Comparison of ENCODE assay signal across 17 cellular contexts in the genomic region with DNA sequence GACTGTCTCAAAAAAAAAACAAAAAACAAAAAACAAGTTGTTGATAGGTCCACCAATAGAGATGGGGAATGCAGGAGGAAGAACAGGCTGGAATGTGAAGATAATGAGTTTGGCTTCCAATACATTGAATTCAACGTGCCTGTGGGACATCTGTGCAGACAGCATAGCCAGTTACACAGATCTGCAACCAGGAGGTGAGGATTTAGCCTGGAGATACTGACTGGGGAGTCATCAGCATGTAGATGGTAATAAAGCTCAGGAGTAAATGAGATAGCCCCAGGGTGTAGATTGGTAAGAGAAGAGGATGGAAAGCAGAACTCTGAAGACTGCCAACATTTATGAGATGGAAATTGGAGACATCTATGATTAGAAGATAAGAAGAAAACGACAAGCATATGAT.
"Had no signal": no experiment of that assay in that cellular context is flagged by ENCODE, and none has a peak within 500 bp of the region (broad histone marks: within the 10 kb centered on the region; RNA-seq: fewer than 3 reads in every experiment).

No MANE protein-coding gene starts in this region.

- DNase-seq: activated CD4-positive, CD25-positive, alpha-beta regulatory T cell treated with anti-CD3 and anti-CD28 coated beads, Interleukin-2, amount 50 U/mL, for 72 hours; activated gamma-delta T cell; activated T-cell treated with anti-CD3 and anti-CD28 coated beads, Interleukin-2, amount 50 U/mL, for 72 hours; dermis blood vessel endothelial cell; effector memory CD4-positive, alpha-beta T cell; esophagus squamous epithelium; heart right ventricle; immature natural killer cell; mesenchymal stem cell; sigmoid colon; spleen; stimulated activated CD4-positive, alpha-beta T cell treated with anti-CD3 and anti-CD28 coated beads, Interleukin-4, amount 100 ng/mL, for 4 hours; SW 1271 had no signal

- H3K27me3 ChIP-seq: cardiac muscle cell, esophagus squamous epithelium, heart right ventricle, sigmoid colon, spleen had no signal

- FAIRE-seq: endothelial cell of umbilical vein had no signal

- H3K9me3 ChIP-seq: esophagus squamous epithelium, heart right ventricle, sigmoid colon, spleen had no signal

- ATAC-seq: activated T-cell treated with anti-CD3 and anti-CD28 coated beads, Interleukin-2, amount 50 U/mL, for 72 hours; heart right ventricle; naive thymus-derived CD8-positive, alpha-beta T cell; stimulated activated memory B cell treated with anti-CD40 and anti-IgM and Interleukin-4, amounts not matched to agents 10 μg/mL and 1 μg/mL and 100 μg/mL, for 72 hours had no signal

- H3K4me3 ChIP-seq: cardiac muscle cell, esophagus squamous epithelium, heart right ventricle, sigmoid colon, spleen had no signal

- H3K36me3 ChIP-seq: cardiac muscle cell, esophagus squamous epithelium, heart right ventricle, sigmoid colon, spleen had no signal

- H3K27ac ChIP-seq: cardiac muscle cell, esophagus squamous epithelium, heart right ventricle, sigmoid colon, spleen had no signal
